In genomic region chr10:58746470-58747185, GRCh38 we compare ENCODE assay signal across 20 cellular contexts.
DNase-seq lines count a peak whose midpoint lies in the region; ATAC-seq, FAIRE-seq and TF ChIP-seq lines count a peak whose summit lies in the region.
"Had no signal": no experiment of that assay in that cellular context is flagged by ENCODE, and none has a peak within 500 bp of the region (broad histone marks: within the 10 kb centered on the region; RNA-seq: fewer than 3 reads in every experiment).

No MANE protein-coding gene starts in this region.

- no peak overlapping the region for H3K9ac ChIP-seq in neuronal stem cell (ENCODE audit: low read depth, low read length, poor library complexity)

- H3K4me1 ChIP-seq in A549 (peaks cover 43% of the 10 kb centered on the region), neuronal stem cell (ENCODE audit: control insufficient read depth in 2 of 2, insufficient read depth in 1 of 2, low read depth in 1 of 2, low read length in 2 of 2) (peaks cover 3 to 15% of the 10 kb centered on the region in 2 donors)
- H3K4me1 ChIP-seq: Peyer's patch, spleen had no signal

- H3K14ac ChIP-seq in neuronal stem cell (ENCODE audit: low read length) = no peak overlapping the region

- no peak overlapping the region for H4K91ac ChIP-seq in neuronal stem cell (ENCODE audit: low read depth, low read length, poor library complexity)

- ATAC-seq in A549 (no peak), GM19395 (IDR thresholded peaks at IDR 0.05; ENCODE audit: unreplicated experiment) (no peak)

- no peak for TF ChIP-seq CTCF in A549 (IDR thresholded peaks at IDR 0.05)
- no peak for TF ChIP-seq CTCF in fibroblast of the aortic adventitia (IDR thresholded peaks at IDR 0.05; ENCODE audit: insufficient read depth, low read length)

- CTCF ChIA-PET in A549 (lab: Yijun Ruan, JAX) = interaction anchor here (0.7 kb wide), 1 partner anchor 332 kb away, joined by 3 read pairs; no protein-coding TSS in a partner anchor

- no peak overlapping the region for H3K18ac ChIP-seq in neuronal stem cell (ENCODE audit: low read length)

- H3K9me3 ChIP-seq in A549 = no peaks in the 10 kb centered on the region
- peaks cover 0 to 5% of the 10 kb centered on the region in 2 donors for H3K9me3 ChIP-seq in neuronal stem cell (replicated peaks in 1 of 2; ENCODE audit: control insufficient read depth in 2 of 2, insufficient read depth in 1 of 2, low read depth in 1 of 2, low read length in 2 of 2)
- H3K9me3 ChIP-seq: Caco-2, Peyer's patch, spleen had no signal

- H3K4me2 ChIP-seq in A549 (0 out of 3 replicates have a peak overlapping the region, but pooled peaks have one; percentile 9), neuronal stem cell (ENCODE audit: insufficient read depth, low read length, poor library complexity, severe bottlenecking) (no peak overlapping the region)

- DNase-seq in A549 (ENCODE audit: low read depth in 1 of 2, low spot score in 1 of 2) (no peak), fibroblast of the aortic adventitia (ENCODE audit: low read depth) (peak; percentile 77), neuronal stem cell (ENCODE audit: low spot score) (no peak), cerebellar nuclear complex (lab: John Stamatoyannopoulos, UW) (no peak), SHP77 treated with DMSO at 0.1 percent for 48 hours (lab: John Stamatoyannopoulos, UW) (no peak)
- DNase-seq in activated CD4-positive, alpha-beta T cell treated with anti-CD3 and anti-CD28 coated beads, Interleukin-2, amount 50 U/mL, for 1 hour = no peak
- DNase-seq: activated CD4-positive, alpha-beta memory T cell treated with anti-CD3 and anti-CD28 coated beads, Interleukin-2, amount 10 ng/mL, durations not matched to agents 7 days and 5 days; activated effector memory CD4-positive, alpha-beta T cell treated with anti-CD3 and anti-CD28 coated beads, Interleukin-2, amount 50 U/mL, for 16 hours; Caco-2; DMS79 treated with DMSO at 0.1 percent for 48 hours; MM.1S; NCI-H1417 treated with DMSO at 0.1 percent for 48 hours; NCI-H510A treated with DMSO at 0.1 percent for 48 hours; Peyer's patch; spleen; stimulated activated CD4-positive, alpha-beta T cell treated with anti-CD3 and anti-CD28 coated beads, Interleukin-4, amount 100 ng/mL, for 24 hours; stimulated activated naive CD4-positive, alpha-beta T cell treated with Interleukin-2 at 50 U/mL for 16 hours had no signal

- TF ChIP-seq POLR2A in A549 (IDR thresholded peaks at IDR 0.05; ENCODE audit: low read length) (no peak), Raji (IDR thresholded peaks at IDR 0.05; ENCODE audit: insufficient read depth, low read depth, low read length) (0 out of 2 replicates have a peak, but pooled peaks have one; percentile 2)

- no peak overlapping the region for H2BK15ac ChIP-seq in neuronal stem cell (ENCODE audit: low read length)

- H3K4ac ChIP-seq in neuronal stem cell (ENCODE audit: low read length) = no peak overlapping the region

- H2AK5ac ChIP-seq in neuronal stem cell (ENCODE audit: low read depth, low read length) = no peak overlapping the region

- TF ChIP-seq RAD21 in A549 (conservative IDR thresholded peaks at IDR 0.05 in 1 of 2, IDR thresholded peaks at IDR 0.05 in 1 of 2) = no peak

- H3K79me1 ChIP-seq in neuronal stem cell (ENCODE audit: low read depth, low read length) = no peaks in the 10 kb centered on the region

- TF ChIP-seq EP300 in A549 (IDR thresholded peaks at IDR 0.05) = no peak

- no peak overlapping the region for H3K27ac ChIP-seq in A549
- H3K27ac ChIP-seq in neuronal stem cell (replicated peaks; ENCODE audit: low read length) = no peak overlapping the region
- H3K27ac ChIP-seq: Peyer's patch, SK-N-MC, spleen had no signal

- H3K4me3 ChIP-seq in A549 = no peak overlapping the region
- H3K4me3 ChIP-seq in fibroblast of the aortic adventitia (ENCODE audit: low read depth, low read length) = no peak overlapping the region
- no peak overlapping the region for H3K4me3 ChIP-seq in neuronal stem cell (ENCODE audit: low read length in 2 of 2)
- H3K4me3 ChIP-seq: Peyer's patch, SK-N-MC, spleen had no signal

- peak overlapping the region; percentile 5 for H2AFZ ChIP-seq in neuronal stem cell (ENCODE audit: low read length)

- no peak overlapping the region for H2BK12ac ChIP-seq in neuronal stem cell (ENCODE audit: low read length)

- H4K8ac ChIP-seq in neuronal stem cell (ENCODE audit: low read depth, low read length) = no peak overlapping the region

- POLR2A ChIA-PET in A549 (lab: Yijun Ruan, JAX) = interaction anchor here (0.5 kb wide), 1 partner anchor 73 kb away, joined by 4 read pairs; no protein-coding TSS in a partner anchor

- H3K36me3 ChIP-seq in neuronal stem cell (replicated peaks in 1 of 2; ENCODE audit: control insufficient read depth in 2 of 2, insufficient read depth in 2 of 2, low read length in 2 of 2) = no peaks in the 10 kb centered on the region
- H3K36me3 ChIP-seq: Peyer's patch, spleen had no signal

- no peak overlapping the region for H2BK120ac ChIP-seq in neuronal stem cell (ENCODE audit: low read depth, low read length)

- 88% methylated on average over 2 of the region's 2 CpGs for WGBS in A549 (ENCODE audit: missing lambda C conversion rate)
- WGBS in neuronal stem cell (ENCODE audit: extremely low coverage in 2 of 2, insufficient read length in 2 of 2, insufficient replicate concordance in 1 of 2), 2 donors = no CpG with 5 or more reads among the region's 2 CpGs

- peak; percentile 23 for FAIRE-seq in A549 (lab: Jason Lieb, UNC)

- H3K27me3 ChIP-seq in neuronal stem cell (ENCODE audit: control insufficient read depth in 3 of 3, insufficient read depth in 3 of 3, low read depth in 1 of 3, low read length in 3 of 3) = no peaks in the 10 kb centered on the region
- H3K27me3 ChIP-seq: Peyer's patch, spleen had no signal

- no peak overlapping the region for H3K23ac ChIP-seq in neuronal stem cell (ENCODE audit: low read depth, low read length, poor library complexity)

- H2BK5ac ChIP-seq in neuronal stem cell (ENCODE audit: low read length) = no peak overlapping the region

TF ChIP-seq in A549, 52 proteins besides CTCF, POLR2A, EP300 and RAD21:
- TF ChIP-seq MAFK (IDR thresholded peaks at IDR 0.05; ENCODE audit: partially characterized antibody) (peak; percentile 69), MYC (IDR thresholded peaks at IDR 0.05; ENCODE audit: borderline replicate concordance, low read length) (no peak)
